Comparison of ENCODE assay signal across 11 cellular contexts in genomic region chr12:43306066-43306465, GRCh38.
DNase-seq lines count a peak whose midpoint lies in the region; ATAC-seq and TF ChIP-seq lines count a peak whose summit lies in the region.
"Had no signal": no experiment of that assay in that cellular context is flagged by ENCODE, and none has a peak within 500 bp of the region (broad histone marks: within the 10 kb centered on the region; RNA-seq: fewer than 3 reads in every experiment).

No MANE protein-coding gene starts in this region.

- H3K36me3 ChIP-seq in uterus, result no peaks in the 10 kb centered on the region
- H3K36me3 ChIP-seq: cardiac muscle cell had no signal

- no peak overlapping the region for H3K4me3 Mint-ChIP-seq in natural killer cell
- H3K4me3 Mint-ChIP-seq: naive B cell had no signal

- no peaks in the 10 kb centered on the region for H3K27me3 ChIP-seq in uterus
- H3K27me3 ChIP-seq: cardiac muscle cell had no signal

- H3K27ac ChIP-seq in uterus, result no peak overlapping the region
- H3K27ac ChIP-seq: cardiac muscle cell had no signal

- no peaks in the 10 kb centered on the region for H3K4me1 ChIP-seq in uterus

- no peak overlapping the region for H3K27ac Mint-ChIP-seq in natural killer cell
- H3K27ac Mint-ChIP-seq: naive B cell had no signal

- H3K9me3 ChIP-seq in uterus, result no peaks in the 10 kb centered on the region

- ATAC-seq in natural killer cell, result no peak

- no peaks in the 10 kb centered on the region for H3K4me1 Mint-ChIP-seq in natural killer cell
- H3K4me1 Mint-ChIP-seq: naive B cell had no signal

- H3K4me3 ChIP-seq in foreskin fibroblast (ENCODE audit: low read depth in 1 of 2, low read length in 2 of 2) (no peak overlapping the region), uterus (no peak overlapping the region)
- H3K4me3 ChIP-seq: cardiac muscle cell had no signal

- peaks cover 3% of the 10 kb centered on the region for H3K36me3 Mint-ChIP-seq in natural killer cell
- H3K36me3 Mint-ChIP-seq: naive B cell had no signal

- no peaks in the 10 kb centered on the region for H3K27me3 Mint-ChIP-seq in natural killer cell (ENCODE audit: low read depth in 2 of 2)
- H3K27me3 Mint-ChIP-seq: naive B cell had no signal

- TF ChIP-seq POLR2A in uterus (IDR thresholded peaks at IDR 0.05), result no peak

- H3K9me3 Mint-ChIP-seq in natural killer cell, result peaks cover 7% of the 10 kb centered on the region in 2 donors

- TF ChIP-seq CTCF in foreskin fibroblast (IDR thresholded peaks at IDR 0.05; ENCODE audit: low read depth, low read length), result no peak
- TF ChIP-seq CTCF in uterus (IDR thresholded peaks at IDR 0.05), result no peak
- no peak for TF ChIP-seq CTCF in natural killer cell (IDR thresholded peaks at IDR 0.05)

- intact Hi-C loops in uterus (cut with DNase I; ENCODE audit: low total_unique reads) (no loop called here), natural killer cell (cut with micrococcal nuclease) (no loop called here)

- DNase-seq in HT1080 (ENCODE audit: low read depth), result peak; percentile 93
- DNase-seq in SKM-1 treated with dmso at 0.1 percent for 144 hours (lab: John Stamatoyannopoulos, UW; ENCODE audit: unreplicated experiment), result peak; percentile 28
- peak; percentile 95 to 97 for DNase-seq in foreskin fibroblast
- DNase-seq in uterus, result peak; percentile 50 to 56
- DNase-seq in natural killer cell, result no peak
- DNase-seq in medulla oblongata (ENCODE audit: extremely low spot score), result no peak
- DNase-seq in superior temporal gyrus (ENCODE audit: extremely low spot score), result no peak
- DNase-seq: hypothalamus, naive B cell, NCI-H748 treated with DMSO at 0.1 percent for 48 hours had no signal

Comparison
In these comparisons a context has a peak if more than half of its experiments do, and no peak if none do; other contexts are left out.
1. DNase-seq: peak in HT1080 (single experiment), SKM-1 treated with dmso at 0.1 percent for 144 hours (single experiment), foreskin fibroblast (2 of 2) and uterus (2 of 2); none in natural killer cell (single experiment), medulla oblongata (single experiment) and superior temporal gyrus (single experiment).